In the genomic region with DNA sequence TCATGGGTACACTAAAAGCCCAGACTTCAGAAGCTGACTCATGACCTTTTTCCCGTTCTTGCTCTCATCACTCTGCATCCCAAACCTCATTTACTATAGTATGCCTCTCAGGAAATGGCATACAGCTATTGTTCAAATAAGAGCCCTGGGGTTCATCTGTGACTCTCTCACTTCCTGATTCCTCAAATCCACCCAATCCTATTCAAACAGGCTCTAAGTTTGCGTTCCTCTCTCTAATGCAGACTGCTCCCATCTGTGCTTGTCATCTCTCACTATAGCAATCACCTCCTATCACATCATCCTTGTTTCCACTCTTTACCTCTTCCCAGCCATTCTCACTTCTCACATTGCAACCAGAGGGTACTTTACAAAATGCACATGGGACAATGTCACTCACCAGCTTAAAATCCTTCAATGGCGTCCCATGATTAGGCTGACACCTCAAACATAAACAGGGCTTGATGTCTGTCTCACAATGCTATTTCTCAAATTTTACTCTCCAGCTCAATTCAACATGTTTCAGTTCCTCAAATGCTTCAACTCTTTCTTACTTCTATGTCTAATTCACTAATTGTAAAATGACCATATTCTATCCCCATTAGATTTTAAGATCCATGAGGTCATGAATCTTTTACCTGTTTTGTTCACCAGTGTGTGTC, we compare ENCODE assay signal across 32 cellular contexts.
DNase-seq lines count a peak whose midpoint lies in the region; ATAC-seq and TF ChIP-seq lines count a peak whose summit lies in the region.
"Had no signal": no experiment of that assay in that cellular context is flagged by ENCODE, and none has a peak within 500 bp of the region (broad histone marks: within the 10 kb centered on the region; RNA-seq: fewer than 3 reads in every experiment).

No MANE protein-coding gene starts in this region.

- intact Hi-C loops in OCI-LY7 (cut with micrococcal nuclease; ENCODE audit: unreplicated experiment) = no loop called here

- no peaks in the 10 kb centered on the region for H3K9me3 ChIP-seq in OCI-LY7 (ENCODE audit: low read length)
- H3K9me3 ChIP-seq: mucosa of descending colon, psoas muscle, sigmoid colon, SJSA1, transverse colon had no signal

- ATAC-seq in HG03432 (IDR thresholded peaks at IDR 0.05; ENCODE audit: unreplicated experiment) = peak; percentile 59
- no peak for ATAC-seq in activated T-cell treated with anti-CD3 and anti-CD28 coated beads, Interleukin-2, amount 50 U/mL, for 4 hours
- ATAC-seq: activated CD4-positive, alpha-beta T cell treated with anti-CD3 and anti-CD28 coated beads for 36 hours; K562; mucosa of descending colon; natural killer cell; psoas muscle had no signal

- no peak for TF ChIP-seq CTCF in OCI-LY7 (conservative IDR thresholded peaks at IDR 0.05; ENCODE audit: low read length)
- no peak for TF ChIP-seq CTCF in endothelial cell (IDR thresholded peaks at IDR 0.05; ENCODE audit: unreplicated experiment)

- peaks cover under 1% of the 10 kb centered on the region for H3K27me3 Mint-ChIP-seq in activated T-cell treated with anti-CD3 and anti-CD28 coated beads, Interleukin-2, amount 50 U/mL, for 4 hours (ENCODE audit: low read depth)
- peaks cover 2% of the 10 kb centered on the region for H3K27me3 Mint-ChIP-seq in endothelial cell (ENCODE audit: unreplicated experiment)
- H3K27me3 Mint-ChIP-seq: activated CD4-positive, alpha-beta T cell treated with anti-CD3 and anti-CD28 coated beads for 36 hours had no signal

- no peaks in the 10 kb centered on the region for H3K79me2 ChIP-seq in OCI-LY7 (ENCODE audit: insufficient read depth, low read depth, low read length)

- no peak overlapping the region for H3K27ac ChIP-seq in OCI-LY7 (ENCODE audit: low read depth, low read length, poor library complexity, severe bottlenecking)
- H3K27ac ChIP-seq: 22Rv1, C4-2B, psoas muscle, RWPE1, sigmoid colon, SJSA1, transverse colon, VCaP had no signal

- no peak overlapping the region for H3K4me3 Mint-ChIP-seq in activated T-cell treated with anti-CD3 and anti-CD28 coated beads, Interleukin-2, amount 50 U/mL, for 4 hours
- H3K4me3 Mint-ChIP-seq in endothelial cell (ENCODE audit: unreplicated experiment) = no peak overlapping the region
- H3K4me3 Mint-ChIP-seq: activated CD4-positive, alpha-beta T cell treated with anti-CD3 and anti-CD28 coated beads for 36 hours; natural killer cell had no signal

- H3K4me3 ChIP-seq in OCI-LY7 (ENCODE audit: low read depth, low read length, poor library complexity, severe bottlenecking) = no peak overlapping the region
- H3K4me3 ChIP-seq: K562, mucosa of descending colon, psoas muscle, sigmoid colon, SJSA1, transverse colon had no signal

- no peaks in the 10 kb centered on the region for H3K4me1 ChIP-seq in OCI-LY7 (ENCODE audit: insufficient read depth, low read length, poor library complexity, severe bottlenecking)
- H3K4me1 ChIP-seq: psoas muscle, SJSA1, transverse colon had no signal

- no peak overlapping the region for H3K4me2 ChIP-seq in OCI-LY7 (ENCODE audit: low read length)

- H4K20me1 ChIP-seq in OCI-LY7 (ENCODE audit: insufficient read depth, low read length) = no peaks in the 10 kb centered on the region

- no peak overlapping the region; the same call in 1 of the 2 replicates for H2AFZ ChIP-seq in OCI-LY7 (ENCODE audit: low read length)

- no peaks in the 10 kb centered on the region for H3K36me3 Mint-ChIP-seq in activated T-cell treated with anti-CD3 and anti-CD28 coated beads, Interleukin-2, amount 50 U/mL, for 4 hours (ENCODE audit: insufficient read depth)
- peaks cover 3% of the 10 kb centered on the region for H3K36me3 Mint-ChIP-seq in endothelial cell (ENCODE audit: low read depth, unreplicated experiment)
- H3K36me3 Mint-ChIP-seq: natural killer cell had no signal

- H3K27ac Mint-ChIP-seq in endothelial cell (ENCODE audit: unreplicated experiment) = no peak overlapping the region
- H3K27ac Mint-ChIP-seq: activated CD4-positive, alpha-beta T cell treated with anti-CD3 and anti-CD28 coated beads for 36 hours; activated T-helper 2 cell treated with anti-CD3 and anti-CD28 coated beads, Interferon-gamma antibody, Interleukin-2, Interleukin-4, amounts not matched to agents 10 μg/mL and 5 μg/mL and 100 μg/mL, durations not matched to agents 14 hours and 24 hours and 36 hours; natural killer cell had no signal

- no peaks in the 10 kb centered on the region for H3K9me3 Mint-ChIP-seq in activated T-cell treated with anti-CD3 and anti-CD28 coated beads, Interleukin-2, amount 50 U/mL, for 4 hours
- H3K9me3 Mint-ChIP-seq in endothelial cell (ENCODE audit: unreplicated experiment) = no peaks in the 10 kb centered on the region
- H3K9me3 Mint-ChIP-seq: activated T-helper 2 cell treated with anti-CD3 and anti-CD28 coated beads, Interferon-gamma antibody, Interleukin-2, Interleukin-4, amounts not matched to agents 10 μg/mL and 5 μg/mL and 100 μg/mL, durations not matched to agents 14 hours and 24 hours and 36 hours; natural killer cell had no signal

- no peaks in the 10 kb centered on the region for H3K9me2 ChIP-seq in OCI-LY7 (ENCODE audit: insufficient read depth, low read length)

- H3K36me3 ChIP-seq in OCI-LY7 (ENCODE audit: insufficient read depth, low read length) = no peaks in the 10 kb centered on the region
- H3K36me3 ChIP-seq: sigmoid colon, SJSA1, transverse colon had no signal

- no peaks in the 10 kb centered on the region for H3K4me1 Mint-ChIP-seq in activated T-cell treated with anti-CD3 and anti-CD28 coated beads, Interleukin-2, amount 50 U/mL, for 4 hours (ENCODE audit: low read depth)
- H3K4me1 Mint-ChIP-seq in endothelial cell (ENCODE audit: unreplicated experiment) = no peaks in the 10 kb centered on the region
- H3K4me1 Mint-ChIP-seq: activated CD4-positive, alpha-beta T cell treated with anti-CD3 and anti-CD28 coated beads for 36 hours; natural killer cell had no signal

- BruUV-seq in OCI-LY7 (replicated peaks; lab: Mats Ljungman, UMichigan) = no TSS peak

- DNase-seq in DMS79 treated with DMSO at 0.1 percent for 48 hours (lab: John Stamatoyannopoulos, UW) (peak; percentile 16), DMS79 (lab: John Stamatoyannopoulos, UW) (no peak), OCI-LY7 (ENCODE audit: low spot score) (peak; percentile 27), endothelial cell (ENCODE audit: low spot score) (no peak), NCI-H187 (lab: John Stamatoyannopoulos, UW) (no peak), dedifferentiated amniotic fluid mesenchymal stem cell (ENCODE audit: extremely low spot score) (no peak)
- no peak for DNase-seq in activated T-cell treated with anti-CD3 and anti-CD28 coated beads, Interleukin-2, amount 50 U/mL, for 4 hours
- DNase-seq: activated CD4-positive, alpha-beta T cell treated with anti-CD3 and anti-CD28 coated beads for 36 hours; activated naive CD4-positive, alpha-beta T cell treated with anti-CD3 and anti-CD28 coated beads, Interleukin-2, amount 50 U/mL, for 16 hours; amniotic stem cell; DND-41; GF-D8; hypothalamus; mucosa of descending colon; natural killer cell; NCI-H2081; NCI-H226; NCI-H69; nucleus accumbens; psoas muscle; sigmoid colon; stimulated activated CD4-positive, alpha-beta T cell treated with anti-CD3 and anti-CD28 coated beads, Interleukin-4, amount 100 ng/mL, for 24 hours; T-helper 9 cell; transverse colon had no signal

- CTCF ChIA-PET in OCI-LY7 (lab: Charles Lee; ENCODE audit: unreplicated experiment) = no interaction called here

- POLR2A ChIA-PET in OCI-LY7 (lab: Charles Lee) = no interaction called here

Comparison
In these comparisons a context has a peak if more than half of its experiments do, and no peak if none do; other contexts are left out.
1. DNase-seq: peak in DMS79 treated with DMSO at 0.1 percent for 48 hours (single experiment) and OCI-LY7 (single experiment); none in DMS79 (single experiment), activated T-cell treated with anti-CD3 and anti-CD28 coated beads, Interleukin-2, amount 50 U/mL, for 4 hours (single experiment), endothelial cell (single experiment), NCI-H187 (0 of 2) and dedifferentiated amniotic fluid mesenchymal stem cell (single experiment).